ENCODE assay signal across 21 cellular contexts in the genomic region with DNA sequence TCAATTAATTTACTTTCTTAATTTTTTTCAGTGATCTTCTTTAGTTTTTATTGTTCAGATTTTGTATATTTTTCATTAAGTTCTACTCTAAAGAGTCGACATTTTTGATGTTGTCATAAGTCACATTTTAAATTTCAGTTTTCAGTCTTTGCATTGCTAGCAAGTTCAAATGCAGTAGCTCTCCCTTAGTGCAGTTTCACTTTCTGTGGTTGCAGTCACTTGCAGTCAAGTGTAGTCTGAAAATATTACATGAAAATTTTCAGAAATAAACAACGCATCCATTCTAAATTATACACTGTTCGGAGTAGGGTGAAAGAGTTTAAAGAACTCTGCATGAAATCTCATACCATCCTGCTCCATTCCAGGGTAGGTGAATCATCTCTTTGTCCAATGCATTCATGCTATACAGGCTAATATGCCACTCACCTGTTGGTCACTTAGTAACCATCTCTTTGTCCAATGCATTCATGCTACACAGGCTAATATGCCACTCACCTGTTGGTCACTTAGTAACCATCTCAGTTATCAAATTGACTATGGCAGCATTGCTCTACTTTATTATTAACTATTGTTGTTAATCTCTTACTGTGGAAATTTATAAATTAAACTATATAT.
"Had no signal": no experiment of that assay in that cellular context is flagged by ENCODE, and none has a peak within 500 bp of the region (broad histone marks: within the 10 kb centered on the region; RNA-seq: fewer than 3 reads in every experiment).

No MANE protein-coding gene starts in this region.

- H3K27me3 ChIP-seq: dorsolateral prefrontal cortex, gastrocnemius medialis, heart right ventricle, sigmoid colon, testis, tibial nerve had no signal

- H3K4me3 ChIP-seq: dorsolateral prefrontal cortex, gastrocnemius medialis, heart right ventricle, sigmoid colon, skin epidermis, testis, tibial nerve had no signal

- H3K4me1 ChIP-seq: gastrocnemius medialis, heart right ventricle, sigmoid colon, testis, tibial nerve had no signal

- H3K9me3 ChIP-seq: gastrocnemius medialis, sigmoid colon, testis, tibial nerve had no signal

- DNase-seq: cortex of kidney; dorsolateral prefrontal cortex; effector CD8-positive, alpha-beta T cell; gastrocnemius medialis; heart right ventricle; hypothalamus; kidney glomerular epithelial cell; mammary epithelial cell; naive thymus-derived CD4-positive, alpha-beta T cell; nephron progenitor cell; posterior cingulate gyrus; sigmoid colon; stimulated activated CD4-positive, alpha-beta T cell treated with anti-CD3 and anti-CD28 coated beads, Interleukin-2, amount 100 ng/mL, for 24 hours; stimulated activated CD4-positive, alpha-beta T cell treated with anti-CD3 and anti-CD28 coated beads, Interleukin-4, amount 100 ng/mL, for 4 hours; stimulated activated naive B cell treated with anti-CD40 and anti-IgM and Interleukin-4, amounts not matched to agents 10 μg/mL and 1 μg/mL and 100 μg/mL, for 72 hours; stimulated activated naive CD8-positive, alpha-beta T cell treated with anti-CD3 and anti-CD28 coated beads, Interleukin-15, amount 100 ng/mL, for 72 hours; testis had no signal

- H3K36me3 ChIP-seq: gastrocnemius medialis, heart right ventricle, sigmoid colon, tibial nerve had no signal

- ATAC-seq: esophagus mucosa; gastrocnemius medialis; heart right ventricle; left lobe of liver; naive thymus-derived CD4-positive, alpha-beta T cell; stimulated activated naive B cell treated with anti-CD40 and anti-IgM and Interleukin-4, amounts not matched to agents 10 μg/mL and 1 μg/mL and 100 μg/mL, for 72 hours; stimulated activated naive CD8-positive, alpha-beta T cell treated with anti-CD3 and anti-CD28 coated beads, Interleukin-15, amount 100 ng/mL, for 72 hours had no signal

- H3K27ac ChIP-seq: dorsolateral prefrontal cortex, gastrocnemius medialis, heart right ventricle, sigmoid colon, skin epidermis, testis, tibial nerve had no signal
